In the genomic region with DNA sequence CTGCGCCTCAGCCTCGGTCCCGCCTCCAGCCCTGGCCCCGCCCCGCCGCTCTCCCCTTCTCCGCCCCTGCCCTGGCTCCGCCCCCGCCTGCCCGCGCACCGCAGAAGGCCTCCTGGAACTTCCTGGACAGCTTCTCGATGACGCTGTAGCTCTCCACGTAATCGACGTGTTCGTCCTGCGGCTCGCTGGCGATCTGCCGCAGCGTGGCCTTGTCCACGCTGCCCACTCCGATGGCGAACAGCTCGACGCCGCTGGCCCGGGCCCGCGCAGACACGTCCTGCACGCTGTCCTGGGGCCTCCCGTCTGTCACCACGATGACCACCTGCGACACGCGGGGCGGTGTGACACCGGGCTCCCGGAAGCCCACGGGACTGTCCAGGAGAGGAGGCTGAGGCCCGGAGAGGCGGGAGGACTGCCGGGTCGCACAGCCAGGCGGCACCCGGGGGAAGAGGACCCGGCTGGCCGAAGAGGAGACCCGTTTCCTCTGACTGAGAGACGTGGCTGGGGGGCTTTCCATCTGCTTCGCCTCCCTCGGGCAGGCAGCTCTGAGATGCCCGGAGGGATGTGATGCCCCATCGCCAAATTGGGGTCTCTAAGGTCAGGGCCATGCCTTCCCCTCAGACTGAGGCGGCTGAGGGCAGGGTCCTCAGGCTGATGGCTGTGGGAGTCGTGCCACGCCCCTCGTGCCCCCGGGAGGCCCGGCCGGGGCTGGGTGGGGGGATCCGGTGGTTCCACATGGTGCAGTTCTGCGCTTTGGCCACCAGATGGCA, we compare ENCODE assay signal across 1 cellular context.
A peak's percentile ranks its signal among the peaks of the same experiment; 100 is the strongest.
TF ChIP-seq lines count a peak whose summit lies in the region.

No MANE protein-coding gene starts in this region.

TF ChIP-seq in HEK293, 187 proteins besides CTCF, POLR2A, EP300 and RAD21 (continued from another document):
- TF ChIP-seq ZBTB7A (tag by site-specific recombination; IDR thresholded peaks at IDR 0.05; ENCODE audit: low read depth), result peak; percentile 73; the same call in 1 of the 2 replicates
- TF ChIP-seq ZNF660 (tag by site-specific recombination; IDR thresholded peaks at IDR 0.05), result no peak; the same call in 1 of the 2 replicates
